Comparison of ENCODE assay signal across 8 cellular contexts in genomic region chr1:22709891-22710687, GRCh38. TPM values are rescaled to one million over a fixed set of nuclear protein-coding genes. Genes with fewer than 3 reads are reported as not detected.
DNase-seq lines count a peak whose midpoint lies in the region; ATAC-seq, FAIRE-seq and TF ChIP-seq lines count a peak whose summit lies in the region.

No MANE protein-coding gene starts in this region.

- intact Hi-C loops in activated CD4-positive, alpha-beta T cell treated with anti-CD3 and anti-CD28 coated beads for 36 hours (cut with DNase I, micrococcal nuclease) = no loop called here
- intact Hi-C loops in activated T-helper 2 cell treated with anti-CD3 and anti-CD28 coated beads, Interferon-gamma antibody, Interleukin-2, Interleukin-4, amounts not matched to agents 10 μg/mL and 5 μg/mL and 100 μg/mL, durations not matched to agents 14 hours and 24 hours and 36 hours (cut with micrococcal nuclease) = loop anchor here (10.0 kb wide), 1 partner anchor 175 kb away; no protein-coding TSS in a partner anchor
- intact Hi-C loops in Right ventricle myocardium superior (cut with DNase I) (loop anchor here (10.0 kb wide), 1 partner anchor 215 kb away; no protein-coding TSS in a partner anchor), pancreas (cut with DNase I) (loop anchor here in 2 of 3 donors (10.0 kb wide), 3 partner anchors 155 to 255 kb away; no protein-coding TSS in a partner anchor)

- WGBS in pancreas, 2 donors = 5 to 8% methylated on average over 35 to 47 of the region's 47 CpGs

- H3K27ac Mint-ChIP-seq in activated CD4-positive, alpha-beta T cell treated with anti-CD3 and anti-CD28 coated beads for 36 hours = no peak overlapping the region
- H3K27ac Mint-ChIP-seq in activated T-helper 2 cell treated with anti-CD3 and anti-CD28 coated beads, Interferon-gamma antibody, Interleukin-2, Interleukin-4, amounts not matched to agents 10 μg/mL and 5 μg/mL and 100 μg/mL, durations not matched to agents 14 hours and 24 hours and 36 hours = no peak overlapping the region

- peak; percentile 11 for ATAC-seq in activated CD4-positive, alpha-beta T cell treated with anti-CD3 and anti-CD28 coated beads for 36 hours
- ATAC-seq in Right ventricle myocardium superior (ENCODE audit: poor library complexity) (peak; percentile 70), pancreas (peak; percentile 51 to 74 (median 70)), GM21515 (IDR thresholded peaks at IDR 0.05; ENCODE audit: unreplicated experiment) (no peak)

- peaks cover 60% of the 10 kb centered on the region for H3K27me3 Mint-ChIP-seq in activated CD4-positive, alpha-beta T cell treated with anti-CD3 and anti-CD28 coated beads for 36 hours
- H3K27me3 Mint-ChIP-seq in activated T-helper 2 cell treated with anti-CD3 and anti-CD28 coated beads, Interferon-gamma antibody, Interleukin-2, Interleukin-4, amounts not matched to agents 10 μg/mL and 5 μg/mL and 100 μg/mL, durations not matched to agents 14 hours and 24 hours and 36 hours (ENCODE audit: low read depth) = peaks cover 49% of the 10 kb centered on the region

- POLR2A ChIA-PET in activated CD4-positive, alpha-beta T cell treated with anti-CD3 and anti-CD28 coated beads for 36 hours (lab: Charles Lee) = no interaction called here

- no peak overlapping the region for H3K27ac ChIP-seq in pancreas

- H3K4me1 ChIP-seq in pancreas = peaks cover 0 to 5% (median 3%) of the 10 kb centered on the region in 3 donors

- H3K36me3 Mint-ChIP-seq in activated CD4-positive, alpha-beta T cell treated with anti-CD3 and anti-CD28 coated beads for 36 hours (ENCODE audit: low read depth) = no peaks in the 10 kb centered on the region
- no peaks in the 10 kb centered on the region for H3K36me3 Mint-ChIP-seq in activated T-helper 2 cell treated with anti-CD3 and anti-CD28 coated beads, Interferon-gamma antibody, Interleukin-2, Interleukin-4, amounts not matched to agents 10 μg/mL and 5 μg/mL and 100 μg/mL, durations not matched to agents 14 hours and 24 hours and 36 hours (ENCODE audit: low read depth)

- H3K36me3 ChIP-seq in pancreas = no peaks in the 10 kb centered on the region

- TF ChIP-seq CTCF in pancreas (IDR thresholded peaks at IDR 0.05) = no peak

- peaks cover 11% of the 10 kb centered on the region for H3K4me1 Mint-ChIP-seq in activated CD4-positive, alpha-beta T cell treated with anti-CD3 and anti-CD28 coated beads for 36 hours
- peaks cover 3% of the 10 kb centered on the region for H3K4me1 Mint-ChIP-seq in activated T-helper 2 cell treated with anti-CD3 and anti-CD28 coated beads, Interferon-gamma antibody, Interleukin-2, Interleukin-4, amounts not matched to agents 10 μg/mL and 5 μg/mL and 100 μg/mL, durations not matched to agents 14 hours and 24 hours and 36 hours (ENCODE audit: low read depth)

- H3K4me3 ChIP-seq in pancreas = peak overlapping the region; percentile 8 to 53 (median 26)

- H3K9me3 ChIP-seq in pancreas = no peaks in the 10 kb centered on the region

- FAIRE-seq in pancreas (lab: Jason Lieb, UNC) = no peak

- H3K27me3 ChIP-seq in pancreas = no peaks in the 10 kb centered on the region

- CTCF ChIA-PET in activated CD4-positive, alpha-beta T cell treated with anti-CD3 and anti-CD28 coated beads for 36 hours (lab: Charles Lee) = no interaction called here

- peak overlapping the region; percentile 18 for H3K4me3 Mint-ChIP-seq in activated CD4-positive, alpha-beta T cell treated with anti-CD3 and anti-CD28 coated beads for 36 hours
- peak overlapping the region; percentile 52 for H3K4me3 Mint-ChIP-seq in activated T-helper 2 cell treated with anti-CD3 and anti-CD28 coated beads, Interferon-gamma antibody, Interleukin-2, Interleukin-4, amounts not matched to agents 10 μg/mL and 5 μg/mL and 100 μg/mL, durations not matched to agents 14 hours and 24 hours and 36 hours (ENCODE audit: low read depth)

- peak; percentile 49 for DNase-seq in activated CD4-positive, alpha-beta T cell treated with anti-CD3 and anti-CD28 coated beads for 36 hours
- DNase-seq in activated CD4-positive, alpha-beta T cell treated with anti-CD3 and anti-CD28 coated beads for 4 hours = no peak
- DNase-seq in NCI-H2196 (lab: John Stamatoyannopoulos, UW; ENCODE audit: unreplicated experiment) (peak; percentile 40), Right ventricle myocardium superior (peak; percentile 82), pancreas (peak in 5 of 6 donors; percentile 50 to 79 (median 55))
- no peak for DNase-seq in activated T-helper 2 cell treated with anti-CD3 and anti-CD28 coated beads, Interferon-gamma antibody, Interleukin-2, Interleukin-4, amounts not matched to agents 10 μg/mL and 5 μg/mL and 100 μg/mL, durations not matched to agents 14 hours and 24 hours and 36 hours (ENCODE audit: low spot score)
- DNase-seq in activated effector memory CD4-positive, alpha-beta T cell treated with Interleukin-2 at 50 U/mL for 16 hours = no peak

- H3K9me3 Mint-ChIP-seq in activated CD4-positive, alpha-beta T cell treated with anti-CD3 and anti-CD28 coated beads for 36 hours (ENCODE audit: low read depth) = no peaks in the 10 kb centered on the region
- H3K9me3 Mint-ChIP-seq in activated T-helper 2 cell treated with anti-CD3 and anti-CD28 coated beads, Interferon-gamma antibody, Interleukin-2, Interleukin-4, amounts not matched to agents 10 μg/mL and 5 μg/mL and 100 μg/mL, durations not matched to agents 14 hours and 24 hours and 36 hours = no peaks in the 10 kb centered on the region

RNA-seq across cellular contexts. Expression of gene EPHB2, which starts 0.6 kb away (rescaled TPM):
- not detected for total RNA-seq in activated CD4-positive, alpha-beta T cell treated with anti-CD3 and anti-CD28 coated beads for 36 hours
- total RNA-seq in activated T-helper 2 cell treated with anti-CD3 and anti-CD28 coated beads, Interferon-gamma antibody, Interleukin-2, Interleukin-4, amounts not matched to agents 10 μg/mL and 5 μg/mL and 100 μg/mL, durations not matched to agents 14 hours and 24 hours and 36 hours = not detected in 2 replicates
- total RNA-seq in Right ventricle myocardium superior (2.7 TPM), pancreas (1 to 10 TPM; 3.1 to 10.0 (median 5.9) TPM)
- 1 to 10 TPM; 1.3 to 2.0 TPM for polyA plus RNA-seq in pancreas

RNA-seq across cellular contexts. Expression of gene C1QB, which starts 57.1 kb away (rescaled TPM):
- not detected for total RNA-seq in activated CD4-positive, alpha-beta T cell treated with anti-CD3 and anti-CD28 coated beads for 36 hours
- not detected in 2 replicates for total RNA-seq in activated T-helper 2 cell treated with anti-CD3 and anti-CD28 coated beads, Interferon-gamma antibody, Interleukin-2, Interleukin-4, amounts not matched to agents 10 μg/mL and 5 μg/mL and 100 μg/mL, durations not matched to agents 14 hours and 24 hours and 36 hours
- 130 TPM for total RNA-seq in Right ventricle myocardium superior
- 100 to 1,000 TPM in 1 of 6 donors, 10 to 100 TPM in 3, 1 to 10 TPM in 2; 4.2 to 145 (median 36.6) TPM for total RNA-seq in pancreas
- polyA plus RNA-seq in pancreas = 10 to 100 TPM; 15.1 to 17.0 TPM

Comparison
In these comparisons a context has a peak if more than half of its experiments do, and no peak if none do; other contexts are left out.
1. DNase-seq: peak in activated CD4-positive, alpha-beta T cell treated with anti-CD3 and anti-CD28 coated beads for 36 hours (single experiment), NCI-H2196 (single experiment), Right ventricle myocardium superior (single experiment) and pancreas (5 of 6); none in activated CD4-positive, alpha-beta T cell treated with anti-CD3 and anti-CD28 coated beads for 4 hours (0 of 2), activated T-helper 2 cell treated with anti-CD3 and anti-CD28 coated beads, Interferon-gamma antibody, Interleukin-2, Interleukin-4, amounts not matched to agents 10 μg/mL and 5 μg/mL and 100 μg/mL, durations not matched to agents 14 hours and 24 hours and 36 hours (single experiment) and activated effector memory CD4-positive, alpha-beta T cell treated with Interleukin-2 at 50 U/mL for 16 hours (single experiment).
2. intact Hi-C loops: an anchor here in activated T-helper 2 cell treated with anti-CD3 and anti-CD28 coated beads, Interferon-gamma antibody, Interleukin-2, Interleukin-4, amounts not matched to agents 10 μg/mL and 5 μg/mL and 100 μg/mL, durations not matched to agents 14 hours and 24 hours and 36 hours (10.0 kb wide), Right ventricle myocardium superior (10.0 kb wide) and pancreas (10.0 kb wide); none called in activated CD4-positive, alpha-beta T cell treated with anti-CD3 and anti-CD28 coated beads for 36 hours.